Comparison of ENCODE assay signal across 9 cellular contexts in genomic region chr10:100008142-100008522, GRCh38. TPM values are rescaled to one million over a fixed set of nuclear protein-coding genes. Genes with fewer than 3 reads are reported as not detected.
A peak's percentile ranks its signal among the peaks of the same experiment; 100 is the strongest.
DNase-seq lines count a peak whose midpoint lies in the region; ATAC-seq and TF ChIP-seq lines count a peak whose summit lies in the region.
"Had no signal": no experiment of that assay in that cellular context is flagged by ENCODE, and none has a peak within 500 bp of the region (broad histone marks: within the 10 kb centered on the region; RNA-seq: fewer than 3 reads in every experiment).

No MANE protein-coding gene starts in this region.

- H3K4me3 Mint-ChIP-seq in osteocyte (ENCODE audit: unreplicated experiment) = peak overlapping the region; percentile 90

- no peaks in the 10 kb centered on the region for H3K9me2 ChIP-seq in DOHH2 (replicated peaks; ENCODE audit: control insufficient read depth, low read length)

- no peak for TF ChIP-seq POLR2A in Peyer's patch (IDR thresholded peaks at IDR 0.05)

- H3K27ac Mint-ChIP-seq in osteocyte (ENCODE audit: unreplicated experiment) = peak overlapping the region; percentile 97

- peak overlapping the region; percentile 81 for H3K4me2 ChIP-seq in DOHH2 (ENCODE audit: low read length)

- peaks cover 6% of the 10 kb centered on the region for H3F3A ChIP-seq in DOHH2 (ENCODE audit: control insufficient read depth, insufficient read depth)

- H3K27ac ChIP-seq in DOHH2 (ENCODE audit: low read depth, low read length) = peak overlapping the region; percentile 71
- H3K27ac ChIP-seq in Peyer's patch = peak overlapping the region in 1 of 4 donors; percentile 86
- peak overlapping the region; percentile 93 for H3K27ac ChIP-seq in epithelial cell of prostate

- DNase-seq in Peyer's patch = no peak
- no peak for DNase-seq in epithelial cell of prostate (ENCODE audit: low read depth, low spot score)
- DNase-seq in osteocyte (ENCODE audit: extremely low spot score, unreplicated experiment) = no peak
- no peak for DNase-seq in midbrain (lab: John Stamatoyannopoulos, UW)
- DNase-seq: T1000 had no signal

- no peaks in the 10 kb centered on the region for H3K27me3 Mint-ChIP-seq in osteocyte (ENCODE audit: unreplicated experiment)

- H3K9me3 Mint-ChIP-seq in osteocyte (ENCODE audit: unreplicated experiment) = no peaks in the 10 kb centered on the region

- peaks cover 59% of the 10 kb centered on the region for H3K4me1 Mint-ChIP-seq in osteocyte (ENCODE audit: unreplicated experiment)

- no peaks in the 10 kb centered on the region for H3K36me3 Mint-ChIP-seq in osteocyte (ENCODE audit: unreplicated experiment)

- ATAC-seq in HG02798 (IDR thresholded peaks at IDR 0.05; ENCODE audit: poor library complexity, unreplicated experiment) (no peak), GM21786 (IDR thresholded peaks at IDR 0.05; ENCODE audit: unreplicated experiment) (no peak), GM18907 (IDR thresholded peaks at IDR 0.05; ENCODE audit: unreplicated experiment) (no peak)

- H3K4me1 ChIP-seq in DOHH2 (ENCODE audit: control insufficient read depth, low read length) = peaks cover 73% of the 10 kb centered on the region
- H3K4me1 ChIP-seq in Peyer's patch = peaks cover 0 to 33% (median 5%) of the 10 kb centered on the region in 4 donors

- peaks cover 64% of the 10 kb centered on the region for H3K79me2 ChIP-seq in DOHH2 (ENCODE audit: control insufficient read depth, low read length)

- peaks cover 56% of the 10 kb centered on the region for H3K36me3 ChIP-seq in DOHH2 (ENCODE audit: control insufficient read depth, low read length)
- no peaks in the 10 kb centered on the region for H3K36me3 ChIP-seq in Peyer's patch

- no peaks in the 10 kb centered on the region for H3K9me3 ChIP-seq in DOHH2 (ENCODE audit: control insufficient read depth, insufficient read depth, low read length)
- no peaks in the 10 kb centered on the region for H3K9me3 ChIP-seq in Peyer's patch

- TF ChIP-seq CTCF in DOHH2 (IDR thresholded peaks at IDR 0.05; ENCODE audit: low read depth, low read length, poor library complexity, severe bottlenecking) (no peak), Peyer's patch (IDR thresholded peaks at IDR 0.05) (no peak), osteocyte (IDR thresholded peaks at IDR 0.05) (no peak)

- H3K27me3 ChIP-seq in DOHH2 (ENCODE audit: control insufficient read depth, low read length) (no peaks in the 10 kb centered on the region), Peyer's patch (no peaks in the 10 kb centered on the region)

- peaks cover 17% of the 10 kb centered on the region for H4K20me1 ChIP-seq in DOHH2 (ENCODE audit: control insufficient read depth, insufficient read depth, low read depth, low read length)

- H3K4me3 ChIP-seq in DOHH2 (ENCODE audit: low read length) (peak overlapping the region; percentile 83), Peyer's patch (peak overlapping the region in 3 of 4 donors; percentile 73 to 94 (median 93))

RNA-seq across cellular contexts. Expression of gene DNMBP, which starts 1.6 kb away (rescaled TPM):
- 10 to 100 TPM; 53.6 to 96.0 (median 69.6) TPM for total RNA-seq in Peyer's patch
- total RNA-seq in osteocyte = 16.2 and 17.5 TPM in 2 replicates
